Comparison of ENCODE assay signal across 10 cellular contexts in the genomic region with DNA sequence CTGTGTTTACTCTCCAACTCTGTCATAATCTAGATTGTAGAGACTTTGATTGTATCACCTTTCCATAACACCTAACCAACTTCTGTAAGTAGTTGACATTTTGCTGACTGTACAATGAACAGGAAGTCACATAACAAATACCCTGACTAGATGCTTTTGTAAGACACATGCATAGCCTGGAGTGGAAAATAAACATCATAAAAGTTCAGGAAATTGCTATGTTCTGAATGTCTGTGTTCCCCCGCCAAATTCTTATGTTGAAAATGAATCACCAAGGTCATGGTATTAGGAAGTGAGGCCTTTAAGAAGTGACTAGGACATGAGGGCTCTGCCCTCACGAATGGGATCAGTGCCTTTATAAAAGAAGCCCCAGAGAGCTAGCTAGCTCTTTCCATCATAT. TPM values are rescaled to one million over a fixed set of nuclear protein-coding genes. Genes with fewer than 3 reads are reported as not detected.
A peak's percentile ranks its signal among the peaks of the same experiment; 100 is the strongest.
DNase-seq lines count a peak whose midpoint lies in the region; ATAC-seq, FAIRE-seq and TF ChIP-seq lines count a peak whose summit lies in the region.
"Had no signal": no experiment of that assay in that cellular context is flagged by ENCODE, and none has a peak within 500 bp of the region (broad histone marks: within the 10 kb centered on the region; RNA-seq: fewer than 3 reads in every experiment).

No MANE protein-coding gene starts in this region.

- dilution Hi-C loops in keratinocyte (cut with MboI; ENCODE audit: extremely low pct_ligation_motif_present, low sequenced_read_pairs): no loop called here

- H4K20me1 ChIP-seq in HCT116 (ENCODE audit: insufficient read depth) (no peaks in the 10 kb centered on the region), keratinocyte (ENCODE audit: control insufficient read depth, extremely low read depth, insufficient read depth, low read length) (no peaks in the 10 kb centered on the region)

- CTCF ChIA-PET in HCT116 (lab: Charles Lee): no interaction called here

- H3K27me3 Mint-ChIP-seq in activated naive CD8-positive, alpha-beta T cell treated with anti-CD3 and anti-CD28 coated beads for 36 hours: peaks cover 9% of the 10 kb centered on the region
- H3K27me3 Mint-ChIP-seq in T-helper 17 cell: peaks cover 3% of the 10 kb centered on the region

- ATAC-seq in HCT116 (no peak), T-helper 17 cell (no peak)
- ATAC-seq: natural killer cell had no signal

- no peak for TF ChIP-seq RAD21 in HCT116 (IDR thresholded peaks at IDR 0.05; ENCODE audit: low read depth)

- H3K36me3 ChIP-seq in HCT116 (ENCODE audit: control insufficient read depth in 1 of 2, insufficient read depth in 2 of 2, low read length in 2 of 2) (no peaks in the 10 kb centered on the region), keratinocyte (ENCODE audit: control insufficient read depth in 2 of 2, extremely low read depth in 1 of 2, insufficient read depth in 2 of 2, low read length in 2 of 2) (no peaks in the 10 kb centered on the region)

- TF ChIP-seq CTCF in HCT116 (IDR thresholded peaks at IDR 0.05 in 2 of 3, conservative IDR thresholded peaks at IDR 0.05 in 1 of 3; ENCODE audit: borderline replicate concordance in 1 of 3, insufficient read depth in 1 of 3, low read depth in 2 of 3, low read length in 2 of 3): no peak
- TF ChIP-seq CTCF in keratinocyte (optimal IDR thresholded peaks at IDR 0.05 in 1 of 3, IDR thresholded peaks at IDR 0.05 in 1 of 3, conservative IDR thresholded peaks at IDR 0.05 in 1 of 3; ENCODE audit: extremely low read depth in 1 of 3, insufficient read depth in 2 of 3, low read length in 3 of 3): no peak

- intact Hi-C loops in HCT116 (cut with micrococcal nuclease): no loop called here

- peaks cover 0 to 5% of the 10 kb centered on the region in 2 experiments; a peak in 1 of 4 replicates for H3K4me1 ChIP-seq in HCT116 (ENCODE audit: control insufficient read depth in 1 of 2, insufficient read depth in 2 of 2, low read length in 2 of 2)
- no peaks in the 10 kb centered on the region for H3K4me1 ChIP-seq in keratinocyte (ENCODE audit: control insufficient read depth, extremely low read depth, insufficient read depth, low read length)

- peak; percentile 57 for DNase-seq in AG08396 (ENCODE audit: low spot score)
- no peak for DNase-seq in HCT116 (ENCODE audit: low read depth, low spot score)
- no peak for DNase-seq in activated naive CD8-positive, alpha-beta T cell treated with anti-CD3 and anti-CD28 coated beads for 36 hours
- DNase-seq in keratinocyte (ENCODE audit: low read depth, low spot score): no peak
- no peak for DNase-seq in GM19238 (ENCODE audit: insufficient read length, low spot score)
- DNase-seq in putamen (ENCODE audit: low spot score): no peak
- DNase-seq in T-helper 17 cell: no peak
- no peak for DNase-seq in NOMO-1 treated with dmso at 0.1 percent for 144 hours (lab: John Stamatoyannopoulos, UW; ENCODE audit: unreplicated experiment)
- DNase-seq: erythroblast, natural killer cell had no signal

- H2AFZ ChIP-seq in HCT116 (ENCODE audit: low read depth, low read length, poor library complexity, severe bottlenecking) (no peak overlapping the region), keratinocyte (ENCODE audit: control insufficient read depth, low read length) (peak overlapping the region; percentile 39)

- no peak overlapping the region for H3K9ac ChIP-seq in HCT116 (ENCODE audit: low read length)
- H3K9ac ChIP-seq in keratinocyte (ENCODE audit: control insufficient read depth, extremely low read depth, insufficient read depth, low read length): no peak overlapping the region

- peaks cover 12% of the 10 kb centered on the region for H3K36me3 Mint-ChIP-seq in activated naive CD8-positive, alpha-beta T cell treated with anti-CD3 and anti-CD28 coated beads for 36 hours
- no peaks in the 10 kb centered on the region for H3K36me3 Mint-ChIP-seq in T-helper 17 cell (ENCODE audit: low read depth)
- H3K36me3 Mint-ChIP-seq: natural killer cell had no signal

- peaks cover 8% of the 10 kb centered on the region for H3K4me1 Mint-ChIP-seq in activated naive CD8-positive, alpha-beta T cell treated with anti-CD3 and anti-CD28 coated beads for 36 hours
- no peaks in the 10 kb centered on the region for H3K4me1 Mint-ChIP-seq in T-helper 17 cell
- H3K4me1 Mint-ChIP-seq: natural killer cell had no signal

- H3K9me3 Mint-ChIP-seq in activated naive CD8-positive, alpha-beta T cell treated with anti-CD3 and anti-CD28 coated beads for 36 hours: peaks cover 21% of the 10 kb centered on the region
- H3K9me3 Mint-ChIP-seq: natural killer cell had no signal

- no peaks in the 10 kb centered on the region for H3K9me3 ChIP-seq in HCT116 (ENCODE audit: control insufficient read depth in 1 of 2, insufficient read depth in 1 of 2, low read depth in 1 of 2, low read length in 2 of 2)
- no peaks in the 10 kb centered on the region for H3K9me3 ChIP-seq in keratinocyte (ENCODE audit: control insufficient read depth, low read depth, low read length)
- no peaks in the 10 kb centered on the region for H3K9me3 ChIP-seq in T-helper 17 cell (ENCODE audit: control insufficient read depth, low read length, poor library complexity, severe bottlenecking)

- RAD21 ChIA-PET in HCT116 (lab: Charles Lee; ENCODE audit: low non-redundant PET in 1 of 2, low total read pairs in 2 of 2, uncharacterized antibody in 2 of 2, unreplicated experiment in 2 of 2): no interaction called here

- no peak overlapping the region for H3K27ac ChIP-seq in HCT116 (ENCODE audit: low read depth, low read length)
- H3K27ac ChIP-seq in keratinocyte (ENCODE audit: control insufficient read depth, insufficient read depth, low read length): no peak overlapping the region

- no TSS peak for BruUV-seq in HCT116 (replicated peaks; lab: Mats Ljungman, UMichigan)

- H3K9me2 ChIP-seq in HCT116 (ENCODE audit: insufficient read depth): no peaks in the 10 kb centered on the region

- no peak overlapping the region for H3K4me3 Mint-ChIP-seq in activated naive CD8-positive, alpha-beta T cell treated with anti-CD3 and anti-CD28 coated beads for 36 hours
- no peak overlapping the region for H3K4me3 Mint-ChIP-seq in T-helper 17 cell
- H3K4me3 Mint-ChIP-seq: natural killer cell had no signal

- H3K9me1 ChIP-seq in keratinocyte (ENCODE audit: control insufficient read depth, extremely low read depth, insufficient read depth, low read length): no peaks in the 10 kb centered on the region

- H3K27me3 ChIP-seq in HCT116 (ENCODE audit: insufficient read depth, low read length) (no peaks in the 10 kb centered on the region), keratinocyte (ENCODE audit: control insufficient read depth, extremely low read depth, insufficient read depth, low read length) (no peaks in the 10 kb centered on the region)

- FAIRE-seq in keratinocyte (lab: Jason Lieb, UNC): no peak

- H3K4me2 ChIP-seq in HCT116 (ENCODE audit: low read length): no peak overlapping the region
- no peak overlapping the region for H3K4me2 ChIP-seq in keratinocyte (ENCODE audit: control insufficient read depth, extremely low read depth, insufficient read depth, low read depth, low read length)

- H3K4me3 ChIP-seq in HCT116 (replicated peaks in 1 of 2; ENCODE audit: low read depth in 1 of 2, low read length in 2 of 2): no peak overlapping the region
- no peak overlapping the region for H3K4me3 ChIP-seq in keratinocyte (ENCODE audit: control insufficient read depth in 2 of 3, extremely low read depth in 1 of 3, insufficient read depth in 2 of 3, low read depth in 1 of 3, low read length in 3 of 3)

- POLR2A ChIA-PET in HCT116 (lab: Charles Lee): no interaction called here

- peak overlapping the region; percentile 79 for H3K27ac Mint-ChIP-seq in activated naive CD8-positive, alpha-beta T cell treated with anti-CD3 and anti-CD28 coated beads for 36 hours
- no peak overlapping the region for H3K27ac Mint-ChIP-seq in T-helper 17 cell
- H3K27ac Mint-ChIP-seq: natural killer cell had no signal

- no peaks in the 10 kb centered on the region for H3K79me2 ChIP-seq in HCT116 (ENCODE audit: insufficient read depth, low read length)
- H3K79me2 ChIP-seq in keratinocyte (ENCODE audit: control insufficient read depth, insufficient read depth, low read length): no peaks in the 10 kb centered on the region

- no peak for TF ChIP-seq POLR2A in HCT116 (IDR thresholded peaks at IDR 0.05; ENCODE audit: borderline replicate concordance, extremely low read depth, insufficient read depth, insufficient read length)

TF ChIP-seq in HCT116, 20 proteins besides CTCF, POLR2A, EP300 and RAD21:
- TF ChIP-seq ELF1 (IDR thresholded peaks at IDR 0.05; ENCODE audit: borderline replicate concordance, low read depth): 0 out of 2 replicates have a peak, but pooled peaks have one; percentile 15
- TF ChIP-seq TCF7L2 (IDR thresholded peaks at IDR 0.05; ENCODE audit: borderline replicate concordance, extremely low read depth, insufficient read depth, insufficient read length): peak; percentile 66
- TF ChIP-seq ZFX (IDR thresholded peaks at IDR 0.05): no peak
- TF ChIP-seq SRF (IDR thresholded peaks at IDR 0.05; ENCODE audit: low read depth): no peak
- TF ChIP-seq JUND (IDR thresholded peaks at IDR 0.05): peak; percentile 29
- TF ChIP-seq SP1 (IDR thresholded peaks at IDR 0.05; ENCODE audit: low read depth): peak; percentile 29; the same call in 1 of the 2 replicates
TF ChIP-seq in HCT116: peak in this region for 4.

RNA-seq across cellular contexts. Expression of a gene that starts 40.4 kb away (rescaled TPM):
- total RNA-seq in HCT116 (2021; ENCODE audit: unreplicated experiment) (1.1 TPM), T-helper 17 cell (1 to 10 TPM; 1.6 to 2.1 TPM)
- polyA plus RNA-seq in HCT116 (2012): 0.70 and 1.3 TPM in 2 replicates
- total RNA-seq in activated naive CD8-positive, alpha-beta T cell treated with anti-CD3 and anti-CD28 coated beads for 36 hours: under 1 TPM; 0.37 to 0.58 TPM
- polyA plus RNA-seq in keratinocyte: 0.03 to 0.06 TPM in 2 of 3 replicates, not detected in the other
- not detected for polyA plus RNA-seq in keratinocyte (2011; ENCODE audit: low read depth)
- polyA plus RNA-seq in keratinocyte (2011; cell fraction: cytosol; rRNA removed): 0.03 and 0.06 TPM in 2 replicates
- 0.04 and 0.10 TPM in 2 replicates for polyA plus RNA-seq in keratinocyte (2011; cell fraction: nucleus; rRNA removed)
- 0.01 and 0.03 TPM in 2 replicates for polyA plus RNA-seq in keratinocyte (2012; ENCODE audit: low replicate concordance)
- polyA minus RNA-seq in keratinocyte: 0.07 TPM in 1 of 3 replicates, not detected in the others
- polyA minus RNA-seq in keratinocyte (2011; cell fraction: cytosol; rRNA and poly(A)+ RNA removed): not detected
- polyA minus RNA-seq in keratinocyte (2011; cell fraction: nucleus; rRNA and poly(A)+ RNA removed): 0.08 and 0.11 TPM in 2 replicates
